ENCODE assay signal across 8 cellular contexts in genomic region chr20:2387180-2387577, GRCh38. TPM values are rescaled to one million over a fixed set of nuclear protein-coding genes. Genes with fewer than 3 reads are reported as not detected.
DNase-seq lines count a peak whose midpoint lies in the region; ATAC-seq and TF ChIP-seq lines count a peak whose summit lies in the region.

No MANE protein-coding gene starts in this region.

- H2AFZ ChIP-seq in SK-N-SH (ENCODE audit: low read depth) (peak overlapping the region; percentile 70; the same call in 1 of the 2 replicates), neuronal stem cell (ENCODE audit: low read length) (no peak overlapping the region)

- H2AK5ac ChIP-seq in neuronal stem cell (ENCODE audit: low read depth, low read length), result no peak overlapping the region

- H3K14ac ChIP-seq in neuronal stem cell (ENCODE audit: low read length), result no peak overlapping the region

- no peaks in the 10 kb centered on the region for H3K9me3 ChIP-seq in SK-N-SH
- H3K9me3 ChIP-seq in neuronal stem cell (replicated peaks in 1 of 2; ENCODE audit: control insufficient read depth in 2 of 2, insufficient read depth in 1 of 2, low read depth in 1 of 2, low read length in 2 of 2), result peaks cover 0 to 5% of the 10 kb centered on the region in 2 donors

- no peak overlapping the region for H4K8ac ChIP-seq in neuronal stem cell (ENCODE audit: low read depth, low read length)

- 32% methylated on average over 2 of the region's 2 CpGs for WGBS in SK-N-SH (ENCODE audit: low lambda C conversion rate)
- no CpG with 5 or more reads among the region's 2 CpGs for WGBS in neuronal stem cell (ENCODE audit: extremely low coverage in 2 of 2, insufficient read length in 2 of 2, insufficient replicate concordance in 1 of 2), 2 donors

- no peak overlapping the region for H2BK15ac ChIP-seq in neuronal stem cell (ENCODE audit: low read length)

- peaks cover 19% of the 10 kb centered on the region for H3F3A ChIP-seq in SK-N-SH (replicated peaks; ENCODE audit: insufficient read depth)

- H3K27ac ChIP-seq in SK-N-SH (ENCODE audit: low read depth in 2 of 2, low read length in 1 of 2) (peak overlapping the region in 1 of 2 experiments; percentile 86; a peak in 2 of 4 replicates), brain microvascular endothelial cell (peak overlapping the region; percentile 62), neuronal stem cell (replicated peaks; ENCODE audit: low read length) (no peak overlapping the region)

- no peaks in the 10 kb centered on the region for H4K20me1 ChIP-seq in SK-N-SH (ENCODE audit: insufficient read depth)

- H2BK12ac ChIP-seq in neuronal stem cell (ENCODE audit: low read length), result no peak overlapping the region

- no peaks in the 10 kb centered on the region for H3K79me1 ChIP-seq in neuronal stem cell (ENCODE audit: low read depth, low read length)

- H3K79me2 ChIP-seq in SK-N-SH (ENCODE audit: insufficient read depth), result no peaks in the 10 kb centered on the region

- H2BK120ac ChIP-seq in neuronal stem cell (ENCODE audit: low read depth, low read length), result no peak overlapping the region

- H3K9ac ChIP-seq in SK-N-SH (peak overlapping the region; percentile 59; the same call in 1 of the 2 replicates), neuronal stem cell (ENCODE audit: low read depth, low read length, poor library complexity) (no peak overlapping the region)

- H2BK5ac ChIP-seq in neuronal stem cell (ENCODE audit: low read length), result no peak overlapping the region

- no peak overlapping the region for H3K18ac ChIP-seq in neuronal stem cell (ENCODE audit: low read length)

- no peak overlapping the region for H3K4ac ChIP-seq in neuronal stem cell (ENCODE audit: low read length)

- CTCF ChIA-PET in HEK293T (lab: Yijun Ruan, JAX) (interaction anchor here (0.5 to 2.2 kb wide), 8 partner anchors 9 to 193 kb away, joined by 3 to 8 read pairs (median 4); no protein-coding TSS in a partner anchor), SK-N-SH (lab: Yijun Ruan, JAX) (interaction anchor here (0.5 to 2.7 kb wide), 11 partner anchors 15 to 263 kb away, joined by 3 to 11 read pairs (median 4); no protein-coding TSS in a partner anchor)

- H3K36me3 ChIP-seq in SK-N-SH (replicated peaks in 1 of 2; ENCODE audit: control insufficient read depth in 1 of 2, insufficient read depth in 2 of 2, low read length in 1 of 2) (no peaks in the 10 kb centered on the region), brain microvascular endothelial cell (replicated peaks) (no peaks in the 10 kb centered on the region), neuronal stem cell (replicated peaks in 1 of 2; ENCODE audit: control insufficient read depth in 2 of 2, insufficient read depth in 2 of 2, low read length in 2 of 2) (no peaks in the 10 kb centered on the region)

- in situ Hi-C loops in Caki2 (cut with HindIII; ENCODE audit: low pct_unique_long_range_greater_than_20kb, low sequenced_read_pairs), result no loop called here
- in situ Hi-C loops in brain microvascular endothelial cell (cut with HindIII; ENCODE audit: low pct_ligation_motif_present, low sequenced_read_pairs), result no loop called here

- peak overlapping the region; percentile 49 for H3K4me2 ChIP-seq in SK-N-SH
- H3K4me2 ChIP-seq in neuronal stem cell (ENCODE audit: insufficient read depth, low read length, poor library complexity, severe bottlenecking), result no peak overlapping the region

- POLR2A ChIA-PET in HEK293T (lab: Yijun Ruan, JAX), result interaction anchor here (1.9 kb wide), 1 partner anchor 8 kb away, joined by 4 read pairs; no protein-coding TSS in a partner anchor
- POLR2A ChIA-PET in SK-N-SH (lab: Yijun Ruan, JAX), result no interaction called here

- H4K91ac ChIP-seq in neuronal stem cell (ENCODE audit: low read depth, low read length, poor library complexity), result no peak overlapping the region

- no peaks in the 10 kb centered on the region for H3K9me2 ChIP-seq in SK-N-SH

- H3K27me3 ChIP-seq in SK-N-SH (ENCODE audit: insufficient read depth) (no peaks in the 10 kb centered on the region), brain microvascular endothelial cell (replicated peaks) (no peaks in the 10 kb centered on the region), neuronal stem cell (ENCODE audit: control insufficient read depth in 3 of 3, insufficient read depth in 3 of 3, low read depth in 1 of 3, low read length in 3 of 3) (peaks cover 0 to 7% (median 0%) of the 10 kb centered on the region in 3 experiments)

- H3K23ac ChIP-seq in neuronal stem cell (ENCODE audit: low read depth, low read length, poor library complexity), result no peak overlapping the region

- TF ChIP-seq EP300 in SK-N-SH (IDR thresholded peaks at IDR 0.05; ENCODE audit: borderline replicate concordance in 1 of 2, low read depth in 1 of 2, low read length in 1 of 2), result no peak

- peak; percentile 29 for DNase-seq in Caki2 (ENCODE audit: low read depth)
- DNase-seq in HEK293T (ENCODE audit: extremely low spot score), result peak; percentile 62
- peak; percentile 44 for DNase-seq in SK-N-SH
- peak; percentile 64 for DNase-seq in brain microvascular endothelial cell
- peak; percentile 35 for DNase-seq in neuronal stem cell (ENCODE audit: low spot score)
- no peak for DNase-seq in left ventricle myocardium superior

- intact Hi-C loops in left ventricle myocardium superior (cut with micrococcal nuclease), result no loop called here

- TF ChIP-seq CTCF in SK-N-SH (IDR thresholded peaks at IDR 0.05), result peak; percentile 65
- peak; percentile 70 for TF ChIP-seq CTCF in brain microvascular endothelial cell (IDR thresholded peaks at IDR 0.05; ENCODE audit: low read depth, low read length, missing control alignments)

- H3K4me1 ChIP-seq in SK-N-SH (ENCODE audit: control insufficient read depth in 1 of 2, insufficient read depth in 2 of 2, low read depth in 1 of 2, low read length in 1 of 2) (peaks cover 0 to 31% of the 10 kb centered on the region in 2 experiments; a peak in 2 of 4 replicates), neuronal stem cell (ENCODE audit: control insufficient read depth in 2 of 2, insufficient read depth in 1 of 2, low read depth in 1 of 2, low read length in 2 of 2) (no peaks in the 10 kb centered on the region)

- ATAC-seq in HG03097 (IDR thresholded peaks at IDR 0.05; ENCODE audit: low FRiP score, unreplicated experiment) (no peak), GM21447 (IDR thresholded peaks at IDR 0.05; ENCODE audit: unreplicated experiment) (no peak), left ventricle myocardium superior (no peak)

- TF ChIP-seq RAD21 in SK-N-SH (IDR thresholded peaks at IDR 0.05; ENCODE audit: low read length), result peak; percentile 23; the same call in 1 of the 2 replicates

- peak overlapping the region in 1 of 2 experiments; percentile 20; a peak in 1 of 4 replicates for H3K4me3 ChIP-seq in SK-N-SH (ENCODE audit: low read depth in 2 of 2, low read length in 1 of 2)
- H3K4me3 ChIP-seq in brain microvascular endothelial cell (ENCODE audit: low read depth, low read length), result no peak overlapping the region
- H3K4me3 ChIP-seq in neuronal stem cell (ENCODE audit: low read length in 2 of 2), result no peak overlapping the region

TF ChIP-seq in HEK293T, 16 proteins besides CTCF, POLR2A, EP300 and RAD21 (continues in another document):
- no peak for TF ChIP-seq HDGF (IDR thresholded peaks at IDR 0.05; ENCODE audit: borderline replicate concordance)
- TF ChIP-seq PKNOX1 (IDR thresholded peaks at IDR 0.05), result no peak
- no peak for TF ChIP-seq CTBP1 (IDR thresholded peaks at IDR 0.05; ENCODE audit: borderline replicate concordance)
- TF ChIP-seq BHLHE40 (IDR thresholded peaks at IDR 0.05; ENCODE audit: borderline replicate concordance), result no peak
- no peak for TF ChIP-seq NFRKB (IDR thresholded peaks at IDR 0.05)
- TF ChIP-seq ZNF384 (IDR thresholded peaks at IDR 0.05), result no peak
- TF ChIP-seq FOXM1 (IDR thresholded peaks at IDR 0.05; ENCODE audit: borderline replicate concordance), result no peak
- TF ChIP-seq LEF1 (IDR thresholded peaks at IDR 0.05; ENCODE audit: borderline replicate concordance), result no peak
- no peak for TF ChIP-seq SP1 (IDR thresholded peaks at IDR 0.05)
- no peak for TF ChIP-seq FOXA1 (IDR thresholded peaks at IDR 0.05)
- TF ChIP-seq ARNT (IDR thresholded peaks at IDR 0.05), result no peak

TF ChIP-seq in SK-N-SH, 30 proteins besides CTCF, POLR2A, EP300 and RAD21:
- TF ChIP-seq RXRA (IDR thresholded peaks at IDR 0.05; ENCODE audit: borderline replicate concordance, low read depth) (no peak), ELF1 (IDR thresholded peaks at IDR 0.05) (no peak), RCOR1 (IDR thresholded peaks at IDR 0.05; ENCODE audit: low read length) (no peak), FOXJ3 (CRISPR knock-in tag; IDR thresholded peaks at IDR 0.05) (no peak), REST (IDR thresholded peaks at IDR 0.05; ENCODE audit: low read depth, low read length) (no peak)

RNA-seq across cellular contexts. Expression of gene TGM6, which starts 6.5 kb away (rescaled TPM):
- total RNA-seq in Caki2 (2014; rRNA removed; shearing (Covaris generic); ENCODE audit: low replicate concordance), result not detected in 2 replicates
- polyA plus RNA-seq in SK-N-SH (2012; rRNA removed), result not detected in 2 replicates
- polyA plus RNA-seq in SK-N-SH (2012; cell fraction: cytosol; rRNA removed), result not detected in 2 replicates
- not detected in 2 replicates for polyA plus RNA-seq in SK-N-SH (2012; cell fraction: nucleus; rRNA removed)
- not detected for polyA plus RNA-seq in neuronal stem cell (2013, experiment 1 of 2)
- polyA plus RNA-seq in neuronal stem cell (2013, experiment 2 of 2), result not detected
- not detected for total RNA-seq in left ventricle myocardium superior
